Comparison of ENCODE assay signal across 14 cellular contexts in genomic region chr18:23827681-23828080, GRCh38.
DNase-seq lines count a peak whose midpoint lies in the region; ATAC-seq and TF ChIP-seq lines count a peak whose summit lies in the region.
"Had no signal": no experiment of that assay in that cellular context is flagged by ENCODE, and none has a peak within 500 bp of the region (broad histone marks: within the 10 kb centered on the region; RNA-seq: fewer than 3 reads in every experiment).

No MANE protein-coding gene starts in this region.

- intact Hi-C loops in OCI-LY7 (cut with micrococcal nuclease; ENCODE audit: unreplicated experiment), result loop anchor here (5.0 to 10.0 kb wide), 2 partner anchors 90 to 297 kb away; no protein-coding TSS in a partner anchor

- no peaks in the 10 kb centered on the region for H4K20me1 ChIP-seq in OCI-LY7 (ENCODE audit: insufficient read depth, low read length)

- ATAC-seq in CD4-positive, CD25-positive, alpha-beta regulatory T cell (ENCODE audit: low read depth in 2 of 2), result no peak
- ATAC-seq in naive thymus-derived CD8-positive, alpha-beta T cell, result no peak
- ATAC-seq in GM21786 (IDR thresholded peaks at IDR 0.05; ENCODE audit: unreplicated experiment) (no peak), HG02588 (IDR thresholded peaks at IDR 0.05; ENCODE audit: unreplicated experiment) (no peak)

- H3K27me3 ChIP-seq in CD4-positive, CD25-positive, alpha-beta regulatory T cell (ENCODE audit: control insufficient read depth, insufficient read depth, low read length), result no peaks in the 10 kb centered on the region
- H3K27me3 ChIP-seq: ovary had no signal

- no peak overlapping the region for H3K27ac ChIP-seq in CD4-positive, CD25-positive, alpha-beta regulatory T cell (ENCODE audit: insufficient read depth, low read length, poor library complexity, severe bottlenecking)
- H3K27ac ChIP-seq in OCI-LY7 (ENCODE audit: low read depth, low read length, poor library complexity, severe bottlenecking) (no peak overlapping the region), cingulate gyrus (ENCODE audit: low read depth, low read length) (peak overlapping the region; percentile 67)
- H3K27ac ChIP-seq: ovary had no signal

- H3K36me3 ChIP-seq in CD4-positive, CD25-positive, alpha-beta regulatory T cell (ENCODE audit: control insufficient read depth, insufficient read depth, low read length), result no peaks in the 10 kb centered on the region
- H3K36me3 ChIP-seq in OCI-LY7 (ENCODE audit: insufficient read depth, low read length), result no peaks in the 10 kb centered on the region
- H3K36me3 ChIP-seq: ovary had no signal

- no TSS peak for BruUV-seq in OCI-LY7 (replicated peaks; lab: Mats Ljungman, UMichigan)

- TF ChIP-seq CTCF in OCI-LY7 (conservative IDR thresholded peaks at IDR 0.05; ENCODE audit: low read length), result no peak

- DNase-seq in CD4-positive, CD25-positive, alpha-beta regulatory T cell, result peak in 1 of 3 donors; percentile 18
- DNase-seq in OCI-LY7 (ENCODE audit: low spot score), result no peak
- DNase-seq in naive thymus-derived CD8-positive, alpha-beta T cell, result no peak
- DNase-seq in SKM-1 (lab: John Stamatoyannopoulos, UW; ENCODE audit: unreplicated experiment), result no peak
- DNase-seq in NCI-H2107 (lab: John Stamatoyannopoulos, UW), result no peak
- DNase-seq: Karpas-422, NCI-H1694, NCI-H446 treated with DMSO at 0.1 percent for 48 hours, ovary, small intestine had no signal

- H3K9me3 Mint-ChIP-seq in CD4-positive, CD25-positive, alpha-beta regulatory T cell, result no peaks in the 10 kb centered on the region
- H3K9me3 Mint-ChIP-seq in naive thymus-derived CD8-positive, alpha-beta T cell, result no peaks in the 10 kb centered on the region
- H3K9me3 Mint-ChIP-seq: dendritic cell treated with granulocyte-macrophage colony-stimulating factor and Interleukin-4, amounts not matched to agents 40 ng/mL and 50 ng/mL, for 4 days had no signal

- no peak overlapping the region for H3K4me2 ChIP-seq in OCI-LY7 (ENCODE audit: low read length)

- H3K4me3 ChIP-seq in CD4-positive, CD25-positive, alpha-beta regulatory T cell (ENCODE audit: low read depth, low read length), result no peak overlapping the region
- H3K4me3 ChIP-seq in OCI-LY7 (ENCODE audit: low read depth, low read length, poor library complexity, severe bottlenecking), result no peak overlapping the region
- H3K4me3 ChIP-seq: ovary had no signal

- no peak overlapping the region for H3K4me3 Mint-ChIP-seq in CD4-positive, CD25-positive, alpha-beta regulatory T cell
- no peak overlapping the region for H3K4me3 Mint-ChIP-seq in naive thymus-derived CD8-positive, alpha-beta T cell
- H3K4me3 Mint-ChIP-seq: dendritic cell treated with granulocyte-macrophage colony-stimulating factor and Interleukin-4, amounts not matched to agents 40 ng/mL and 50 ng/mL, for 4 days had no signal

- CTCF ChIA-PET in OCI-LY7 (lab: Charles Lee; ENCODE audit: unreplicated experiment), result no interaction called here

- H3K36me3 Mint-ChIP-seq in CD4-positive, CD25-positive, alpha-beta regulatory T cell, result no peaks in the 10 kb centered on the region
- H3K36me3 Mint-ChIP-seq in naive thymus-derived CD8-positive, alpha-beta T cell, result no peaks in the 10 kb centered on the region

- H2AFZ ChIP-seq in OCI-LY7 (ENCODE audit: low read length), result peak overlapping the region; percentile 50; the same call in 1 of the 2 replicates

- H3K27ac Mint-ChIP-seq in CD4-positive, CD25-positive, alpha-beta regulatory T cell, result peak overlapping the region in 2 of 3 donors; percentile 24 to 63
- H3K27ac Mint-ChIP-seq in naive thymus-derived CD8-positive, alpha-beta T cell, result peak overlapping the region in 8 of 10 donors; percentile 11 to 86 (median 72)
- H3K27ac Mint-ChIP-seq: dendritic cell treated with granulocyte-macrophage colony-stimulating factor and Interleukin-4, amounts not matched to agents 40 ng/mL and 50 ng/mL, for 4 days had no signal

- H3K27me3 Mint-ChIP-seq in CD4-positive, CD25-positive, alpha-beta regulatory T cell, result no peaks in the 10 kb centered on the region
- no peaks in the 10 kb centered on the region for H3K27me3 Mint-ChIP-seq in naive thymus-derived CD8-positive, alpha-beta T cell
- H3K27me3 Mint-ChIP-seq: dendritic cell treated with granulocyte-macrophage colony-stimulating factor and Interleukin-4, amounts not matched to agents 40 ng/mL and 50 ng/mL, for 4 days had no signal

- H3K4me1 ChIP-seq in CD4-positive, CD25-positive, alpha-beta regulatory T cell (ENCODE audit: control insufficient read depth, insufficient read depth, low read length, poor library complexity, severe bottlenecking), result peaks cover 7% of the 10 kb centered on the region
- H3K4me1 ChIP-seq in OCI-LY7 (ENCODE audit: insufficient read depth, low read length, poor library complexity, severe bottlenecking), result peaks cover 14% of the 10 kb centered on the region

- H3K79me2 ChIP-seq in OCI-LY7 (ENCODE audit: insufficient read depth, low read depth, low read length), result no peaks in the 10 kb centered on the region

- peaks cover 6 to 16% (median 11%) of the 10 kb centered on the region in 4 donors for H3K4me1 Mint-ChIP-seq in CD4-positive, CD25-positive, alpha-beta regulatory T cell
- peaks cover 7 to 30% (median 19%) of the 10 kb centered on the region in 4 donors for H3K4me1 Mint-ChIP-seq in naive thymus-derived CD8-positive, alpha-beta T cell

- no peaks in the 10 kb centered on the region for H3K9me2 ChIP-seq in OCI-LY7 (ENCODE audit: insufficient read depth, low read length)

- POLR2A ChIA-PET in OCI-LY7 (lab: Charles Lee), result interaction anchor here (0.8 kb wide), 1 partner anchor 11 kb away, joined by 3 read pairs; no protein-coding TSS in a partner anchor
- POLR2A ChIA-PET in naive thymus-derived CD8-positive, alpha-beta T cell (lab: Charles Lee), result interaction anchor here (1.0 kb wide), 1 partner anchor 757 kb away, joined by 4 read pairs; no protein-coding TSS in a partner anchor

- H3K9me3 ChIP-seq in CD4-positive, CD25-positive, alpha-beta regulatory T cell (ENCODE audit: control insufficient read depth in 2 of 2, low read length in 2 of 2), result no peaks in the 10 kb centered on the region
- no peaks in the 10 kb centered on the region for H3K9me3 ChIP-seq in OCI-LY7 (ENCODE audit: low read length)
- H3K9me3 ChIP-seq: ovary had no signal
